Comparison of ENCODE assay signal across 24 cellular contexts in the genomic region with DNA sequence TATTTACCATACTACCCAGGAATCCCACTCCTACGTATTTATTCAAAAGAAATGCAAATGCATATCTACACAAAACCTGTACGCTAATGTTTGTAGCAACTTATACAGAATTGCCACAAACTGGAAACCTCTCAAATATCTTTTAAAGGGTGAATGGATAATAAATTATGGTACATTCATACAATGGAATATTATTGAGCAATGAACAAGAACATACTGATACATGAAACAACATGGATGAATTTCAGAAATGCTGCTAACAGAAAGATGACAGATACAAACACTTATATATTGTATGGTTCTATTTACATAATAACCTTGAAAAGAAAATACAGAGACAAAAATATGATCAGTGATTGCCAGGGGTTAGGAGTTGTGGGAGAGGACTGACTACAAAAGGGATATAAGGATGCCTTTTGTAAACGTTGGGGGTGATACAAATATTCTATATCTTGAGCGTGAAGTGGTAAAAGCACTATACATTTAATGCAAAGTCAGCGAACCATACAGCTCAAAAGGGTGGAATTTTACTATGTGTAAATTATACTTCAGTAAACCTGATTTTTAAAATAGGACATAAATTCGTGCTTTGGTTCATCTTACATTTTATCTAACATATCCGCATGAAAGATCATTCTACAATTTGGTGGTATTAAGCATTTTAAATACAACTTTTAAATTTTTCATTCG. TPM values are rescaled to one million over a fixed set of nuclear protein-coding genes. Genes with fewer than 3 reads are reported as not detected.
"Had no signal": no experiment of that assay in that cellular context is flagged by ENCODE, and none has a peak within 500 bp of the region (broad histone marks: within the 10 kb centered on the region; RNA-seq: fewer than 3 reads in every experiment).

No MANE protein-coding gene starts in this region.

- H3K4me2 ChIP-seq: SK-N-SH had no signal

- H3K4me1 Mint-ChIP-seq: T-cell had no signal

- ATAC-seq: T-cell had no signal

- H3K36me3 Mint-ChIP-seq: T-cell had no signal

- H3K27ac ChIP-seq: RWPE1 had no signal

- FAIRE-seq: RCC 7860 had no signal

- H3K9me3 Mint-ChIP-seq: T-helper 1 cell treated with Interleukin-12 subunit alpha and Interleukin-12 subunit beta and Interleukin-4 antibody, amounts not matched to agents 30 μg/mL and 1 μg/mL, for 36 hours had no signal

- H3K9me3 ChIP-seq: SK-N-SH had no signal

- H3K27ac Mint-ChIP-seq: T-cell; T-helper 1 cell treated with Interleukin-12 subunit alpha and Interleukin-12 subunit beta and Interleukin-4 antibody, amounts not matched to agents 30 μg/mL and 1 μg/mL, for 36 hours had no signal

- H3K9me2 ChIP-seq: SK-N-SH had no signal

- DNase-seq: Karpas-422, KG1, MM.1S, NCI-H1092 treated with DMSO at 0.1 percent for 48 hours, NCI-H1436, NCI-H187, NCI-H2029, NCI-H2081 treated with DMSO at 0.1 percent for 48 hours, NCI-H2171, NCI-H226, NCI-H446 treated with DMSO at 0.1 percent for 48 hours, NCI-H510A treated with DMSO at 0.1 percent for 48 hours, NCI-H69, NCI-H774, SHP77, SK-N-SH, SW 1271, T-cell had no signal

- H3K4me3 Mint-ChIP-seq: T-cell; T-helper 1 cell treated with Interleukin-12 subunit alpha and Interleukin-12 subunit beta and Interleukin-4 antibody, amounts not matched to agents 30 μg/mL and 1 μg/mL, for 36 hours had no signal

- H3K9ac ChIP-seq: SK-N-SH had no signal

RNA-seq across cellular contexts. Expression of a gene that starts 55.0 kb away (rescaled TPM):
- total RNA-seq: HT1080, M059J, SK-MEL-5 had no signal
